Comparison of ENCODE assay signal across 21 cellular contexts in genomic region chr10:26544932-26545331, GRCh38.
DNase-seq lines count a peak whose midpoint lies in the region; ATAC-seq lines count a peak whose summit lies in the region.
"Had no signal": no experiment of that assay in that cellular context is flagged by ENCODE, and none has a peak within 500 bp of the region (broad histone marks: within the 10 kb centered on the region; RNA-seq: fewer than 3 reads in every experiment).

No MANE protein-coding gene starts in this region.

- DNase-seq in CD1c-positive myeloid dendritic cell (ENCODE audit: extremely low spot score) (peak; percentile 76), GM03348 (ENCODE audit: low spot score) (peak; percentile 27), left colon (no peak), 8988T (no peak), NCI-H2171 (lab: John Stamatoyannopoulos, UW) (no peak)
- no peak for DNase-seq in activated CD4-positive, alpha-beta memory T cell treated with anti-CD3 and anti-CD28 coated beads, Interleukin-2, amount 10 ng/mL, durations not matched to agents 7 days and 5 days
- DNase-seq in naive thymus-derived CD8-positive, alpha-beta T cell, result no peak
- DNase-seq: activated CD4-positive, alpha-beta T cell treated with anti-CD3 and anti-CD28 coated beads, Interleukin-2, amount 50 U/mL, for 1 hour; activated naive CD4-positive, alpha-beta T cell treated with Interleukin-2 at 50 U/mL for 16 hours; activated T-cell treated with anti-CD3 and anti-CD28 coated beads for 4 hours; effector CD4-positive, alpha-beta T cell; kidney glomerular epithelial cell; NCI-H1930; NCI-H446; posterior cingulate gyrus; stimulated activated naive CD4-positive, alpha-beta T cell treated with Interleukin-2 at 50 U/mL for 16 hours; T-helper 17 cell; thyroid gland had no signal

- peaks cover 77% of the 10 kb centered on the region for H3K36me3 Mint-ChIP-seq in activated CD4-positive, alpha-beta memory T cell treated with anti-CD3 and anti-CD28 coated beads, Interleukin-2, amount 10 ng/mL, durations not matched to agents 7 days and 5 days (ENCODE audit: low read depth)
- peaks cover 42 to 92% (median 59%) of the 10 kb centered on the region in 3 donors for H3K36me3 Mint-ChIP-seq in naive thymus-derived CD8-positive, alpha-beta T cell

- peak overlapping the region; percentile 29 for H3K27ac Mint-ChIP-seq in activated CD4-positive, alpha-beta memory T cell treated with anti-CD3 and anti-CD28 coated beads, Interleukin-2, amount 10 ng/mL, durations not matched to agents 7 days and 5 days
- peak overlapping the region; percentile 62 to 95 (median 80) for H3K27ac Mint-ChIP-seq in naive thymus-derived CD8-positive, alpha-beta T cell
- H3K27ac Mint-ChIP-seq: GM23338 had no signal

- H3K4me1 Mint-ChIP-seq in activated CD4-positive, alpha-beta memory T cell treated with anti-CD3 and anti-CD28 coated beads, Interleukin-2, amount 10 ng/mL, durations not matched to agents 7 days and 5 days, result peaks cover 26% of the 10 kb centered on the region
- peaks cover 19 to 49% (median 37%) of the 10 kb centered on the region in 4 donors for H3K4me1 Mint-ChIP-seq in naive thymus-derived CD8-positive, alpha-beta T cell

- CTCF ChIA-PET in activated CD4-positive, alpha-beta memory T cell treated with anti-CD3 and anti-CD28 coated beads, Interleukin-2, amount 10 ng/mL, durations not matched to agents 7 days and 5 days (lab: Charles Lee), result no interaction called here

- no peak overlapping the region for H3K4me3 Mint-ChIP-seq in activated CD4-positive, alpha-beta memory T cell treated with anti-CD3 and anti-CD28 coated beads, Interleukin-2, amount 10 ng/mL, durations not matched to agents 7 days and 5 days
- H3K4me3 Mint-ChIP-seq in naive thymus-derived CD8-positive, alpha-beta T cell, result no peak overlapping the region
- H3K4me3 Mint-ChIP-seq: GM23338, T-helper 17 cell had no signal

- intact Hi-C loops in left colon (cut with DNase I, micrococcal nuclease), result no loop called here

- peaks cover 8% of the 10 kb centered on the region for H3K9me3 Mint-ChIP-seq in activated CD4-positive, alpha-beta memory T cell treated with anti-CD3 and anti-CD28 coated beads, Interleukin-2, amount 10 ng/mL, durations not matched to agents 7 days and 5 days
- H3K9me3 Mint-ChIP-seq in naive thymus-derived CD8-positive, alpha-beta T cell, result peaks cover 3 to 23% (median 19%) of the 10 kb centered on the region in 9 donors
- H3K9me3 Mint-ChIP-seq: GM23338 had no signal

- POLR2A ChIA-PET in activated CD4-positive, alpha-beta memory T cell treated with anti-CD3 and anti-CD28 coated beads, Interleukin-2, amount 10 ng/mL, durations not matched to agents 7 days and 5 days (lab: Charles Lee), result no interaction called here
- POLR2A ChIA-PET in naive thymus-derived CD8-positive, alpha-beta T cell (lab: Charles Lee), result no interaction called here

- H3K27me3 Mint-ChIP-seq in activated CD4-positive, alpha-beta memory T cell treated with anti-CD3 and anti-CD28 coated beads, Interleukin-2, amount 10 ng/mL, durations not matched to agents 7 days and 5 days, result no peaks in the 10 kb centered on the region
- H3K27me3 Mint-ChIP-seq in naive thymus-derived CD8-positive, alpha-beta T cell, result no peaks in the 10 kb centered on the region
- H3K27me3 Mint-ChIP-seq: T-helper 17 cell had no signal

- no peak for ATAC-seq in naive thymus-derived CD8-positive, alpha-beta T cell
- ATAC-seq in left colon, result no peak
- ATAC-seq: esophagus mucosa, GM23338, K562, T-helper 17 cell had no signal

Comparison
In these comparisons a context has a peak if more than half of its experiments do, and no peak if none do; other contexts are left out.
1. DNase-seq: peak in CD1c-positive myeloid dendritic cell (single experiment) and GM03348 (single experiment); none in activated CD4-positive, alpha-beta memory T cell treated with anti-CD3 and anti-CD28 coated beads, Interleukin-2, amount 10 ng/mL, durations not matched to agents 7 days and 5 days (single experiment), naive thymus-derived CD8-positive, alpha-beta T cell (0 of 10), left colon (0 of 2), 8988T (single experiment) and NCI-H2171 (single experiment).